ENCODE assay signal across 1 cellular context in the genomic region with DNA sequence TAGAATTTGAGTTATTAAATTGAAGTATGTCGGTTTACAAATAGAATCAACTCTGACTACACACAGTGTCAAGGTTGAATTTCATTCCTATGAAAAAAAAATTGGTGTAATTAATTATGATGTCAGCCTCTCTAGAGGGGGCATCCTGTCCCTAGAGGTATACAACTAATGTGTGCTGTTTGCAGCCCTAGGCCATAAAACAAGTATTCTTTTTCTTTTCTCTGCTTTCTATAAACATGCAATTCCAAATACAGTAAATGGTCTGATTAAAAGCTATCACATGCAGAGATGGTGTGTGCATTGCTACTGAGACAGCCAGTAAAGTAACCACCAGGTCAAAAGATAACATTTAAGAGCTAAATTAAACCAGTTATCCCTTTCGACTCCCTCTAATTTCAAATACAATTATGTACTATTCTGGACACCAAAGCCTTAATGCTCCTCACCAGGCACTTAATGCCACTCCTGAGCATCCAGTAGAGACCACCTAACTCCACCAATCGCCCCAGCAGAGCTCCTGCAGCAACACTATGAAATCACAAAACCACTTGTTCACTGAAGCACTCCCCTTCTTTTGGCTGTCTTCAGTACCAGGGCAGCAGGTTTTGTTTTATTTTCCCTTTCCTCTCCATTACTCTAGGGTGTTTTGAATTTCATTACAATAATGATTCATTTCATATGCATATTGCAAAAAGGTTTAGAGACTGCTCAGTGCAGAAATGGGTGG.
A peak's percentile ranks its signal among the peaks of the same experiment; 100 is the strongest.
TF ChIP-seq lines count a peak whose summit lies in the region.

No MANE protein-coding gene starts in this region.

TF ChIP-seq in HEK293, 187 proteins besides CTCF, POLR2A, EP300 and RAD21 (continued from another document and continues in another):
- TF ChIP-seq, protein P1, sequence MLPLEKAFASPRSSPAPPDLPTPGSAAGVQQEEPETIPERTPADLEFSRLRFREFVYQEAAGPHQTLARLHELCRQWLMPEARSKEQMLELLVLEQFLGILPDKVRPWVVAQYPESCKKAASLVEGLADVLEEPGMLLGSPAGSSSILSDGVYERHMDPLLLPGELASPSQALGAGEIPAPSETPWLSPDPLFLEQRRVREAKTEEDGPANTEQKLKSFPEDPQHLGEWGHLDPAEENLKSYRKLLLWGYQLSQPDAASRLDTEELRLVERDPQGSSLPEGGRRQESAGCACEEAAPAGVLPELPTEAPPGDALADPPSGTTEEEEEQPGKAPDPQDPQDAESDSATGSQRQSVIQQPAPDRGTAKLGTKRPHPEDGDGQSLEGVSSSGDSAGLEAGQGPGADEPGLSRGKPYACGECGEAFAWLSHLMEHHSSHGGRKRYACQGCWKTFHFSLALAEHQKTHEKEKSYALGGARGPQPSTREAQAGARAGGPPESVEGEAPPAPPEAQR (tag by site-specific recombination; IDR thresholded peaks at IDR 0.05): no peak
- TF ChIP-seq ZNF785 (tag by site-specific recombination; IDR thresholded peaks at IDR 0.05): no peak
- no peak for TF ChIP-seq ZNF621 (tag by site-specific recombination; IDR thresholded peaks at IDR 0.05)
- TF ChIP-seq PRDM4 (tag by site-specific recombination; IDR thresholded peaks at IDR 0.05): peak; percentile 47; the same call in 1 of the 2 replicates
- TF ChIP-seq GLIS1 (tag by site-specific recombination; IDR thresholded peaks at IDR 0.05): peak; percentile 87
- TF ChIP-seq, protein P2, sequence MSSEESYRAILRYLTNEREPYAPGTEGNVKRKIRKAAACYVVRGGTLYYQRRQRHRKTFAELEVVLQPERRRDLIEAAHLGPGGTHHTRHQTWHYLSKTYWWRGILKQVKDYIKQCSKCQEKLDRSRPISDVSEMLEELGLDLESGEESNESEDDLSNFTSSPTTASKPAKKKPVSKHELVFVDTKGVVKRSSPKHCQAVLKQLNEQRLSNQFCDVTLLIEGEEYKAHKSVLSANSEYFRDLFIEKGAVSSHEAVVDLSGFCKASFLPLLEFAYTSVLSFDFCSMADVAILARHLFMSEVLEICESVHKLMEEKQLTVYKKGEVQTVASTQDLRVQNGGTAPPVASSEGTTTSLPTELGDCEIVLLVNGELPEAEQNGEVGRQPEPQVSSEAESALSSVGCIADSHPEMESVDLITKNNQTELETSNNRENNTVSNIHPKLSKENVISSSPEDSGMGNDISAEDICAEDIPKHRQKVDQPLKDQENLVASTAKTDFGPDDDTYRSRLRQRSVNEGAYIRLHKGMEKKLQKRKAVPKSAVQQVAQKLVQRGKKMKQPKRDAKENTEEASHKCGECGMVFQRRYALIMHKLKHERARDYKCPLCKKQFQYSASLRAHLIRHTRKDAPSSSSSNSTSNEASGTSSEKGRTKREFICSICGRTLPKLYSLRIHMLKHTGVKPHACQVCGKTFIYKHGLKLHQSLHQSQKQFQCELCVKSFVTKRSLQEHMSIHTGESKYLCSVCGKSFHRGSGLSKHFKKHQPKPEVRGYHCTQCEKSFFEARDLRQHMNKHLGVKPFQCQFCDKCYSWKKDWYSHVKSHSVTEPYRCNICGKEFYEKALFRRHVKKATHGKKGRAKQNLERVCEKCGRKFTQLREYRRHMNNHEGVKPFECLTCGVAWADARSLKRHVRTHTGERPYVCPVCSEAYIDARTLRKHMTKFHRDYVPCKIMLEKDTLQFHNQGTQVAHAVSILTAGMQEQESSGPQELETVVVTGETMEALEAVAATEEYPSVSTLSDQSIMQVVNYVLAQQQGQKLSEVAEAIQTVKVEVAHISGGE (tag by site-specific recombination; conservative IDR thresholded peaks at IDR 0.05; ENCODE audit: low read depth): no peak
- no peak for TF ChIP-seq ZNF239 (tag by site-specific recombination; IDR thresholded peaks at IDR 0.05)
- no peak for TF ChIP-seq MEIS1 (CRISPR knock-in tag; IDR thresholded peaks at IDR 0.05; ENCODE audit: borderline replicate concordance)
- no peak for TF ChIP-seq ZNF830 (tag by site-specific recombination; IDR thresholded peaks at IDR 0.05; ENCODE audit: low read depth)
- peak; percentile 52 for TF ChIP-seq ZBTB17 (tag by site-specific recombination; IDR thresholded peaks at IDR 0.05)
- no peak for TF ChIP-seq ZNF518A (tag by site-specific recombination; conservative IDR thresholded peaks at IDR 0.05; ENCODE audit: low read depth)
- no peak for TF ChIP-seq ZBTB7A (tag by site-specific recombination; IDR thresholded peaks at IDR 0.05; ENCODE audit: low read depth)
- TF ChIP-seq ZNF155 (tag by site-specific recombination; IDR thresholded peaks at IDR 0.05): no peak
- peak; percentile 89 for TF ChIP-seq FEZF1 (tag by site-specific recombination; IDR thresholded peaks at IDR 0.05)
- no peak for TF ChIP-seq ZNF174 (tag by site-specific recombination; IDR thresholded peaks at IDR 0.05)
- TF ChIP-seq BCL6B (tag by site-specific recombination; IDR thresholded peaks at IDR 0.05): peak; percentile 90
- TF ChIP-seq, protein P3, sequence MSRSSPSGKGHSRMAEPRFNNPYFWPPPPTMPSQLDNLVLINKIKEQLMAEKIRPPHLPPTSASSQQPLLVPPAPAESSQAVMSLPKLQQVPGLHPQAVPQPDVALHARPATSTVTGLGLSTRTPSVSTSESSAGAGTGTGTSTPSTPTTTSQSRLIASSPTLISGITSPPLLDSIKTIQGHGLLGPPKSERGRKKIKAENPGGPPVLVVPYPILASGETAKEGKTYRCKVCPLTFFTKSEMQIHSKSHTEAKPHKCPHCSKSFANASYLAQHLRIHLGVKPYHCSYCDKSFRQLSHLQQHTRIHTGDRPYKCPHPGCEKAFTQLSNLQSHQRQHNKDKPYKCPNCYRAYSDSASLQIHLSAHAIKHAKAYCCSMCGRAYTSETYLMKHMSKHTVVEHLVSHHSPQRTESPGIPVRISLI (tag by site-specific recombination; IDR thresholded peaks at IDR 0.05): 0 out of 2 replicates have a peak, but pooled peaks have one; percentile 18
- TF ChIP-seq ZEB2 (tag by site-specific recombination; IDR thresholded peaks at IDR 0.05): no peak
- no peak for TF ChIP-seq ZNF169 (tag by site-specific recombination; IDR thresholded peaks at IDR 0.05)
- TF ChIP-seq, protein P4, sequence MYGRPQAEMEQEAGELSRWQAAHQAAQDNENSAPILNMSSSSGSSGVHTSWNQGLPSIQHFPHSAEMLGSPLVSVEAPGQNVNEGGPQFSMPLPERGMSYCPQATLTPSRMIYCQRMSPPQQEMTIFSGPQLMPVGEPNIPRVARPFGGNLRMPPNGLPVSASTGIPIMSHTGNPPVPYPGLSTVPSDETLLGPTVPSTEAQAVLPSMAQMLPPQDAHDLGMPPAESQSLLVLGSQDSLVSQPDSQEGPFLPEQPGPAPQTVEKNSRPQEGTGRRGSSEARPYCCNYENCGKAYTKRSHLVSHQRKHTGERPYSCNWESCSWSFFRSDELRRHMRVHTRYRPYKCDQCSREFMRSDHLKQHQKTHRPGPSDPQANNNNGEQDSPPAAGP (tag by site-specific recombination; IDR thresholded peaks at IDR 0.05): no peak
- TF ChIP-seq ZNF302 (tag by site-specific recombination; IDR thresholded peaks at IDR 0.05; ENCODE audit: low read depth): no peak
- TF ChIP-seq, protein P5, sequence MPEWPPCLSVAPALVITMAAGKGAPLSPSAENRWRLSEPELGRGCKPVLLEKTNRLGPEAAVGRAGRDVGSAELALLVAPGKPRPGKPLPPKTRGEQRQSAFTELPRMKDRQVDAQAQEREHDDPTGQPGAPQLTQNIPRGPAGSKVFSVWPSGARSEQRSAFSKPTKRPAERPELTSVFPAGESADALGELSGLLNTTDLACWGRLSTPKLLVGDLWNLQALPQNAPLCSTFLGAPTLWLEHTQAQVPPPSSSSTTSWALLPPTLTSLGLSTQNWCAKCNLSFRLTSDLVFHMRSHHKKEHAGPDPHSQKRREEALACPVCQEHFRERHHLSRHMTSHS (tag by site-specific recombination; IDR thresholded peaks at IDR 0.05): no peak
- no peak for TF ChIP-seq ZNF292 (tag by site-specific recombination; IDR thresholded peaks at IDR 0.05; ENCODE audit: borderline replicate concordance, low read depth)
- peak; percentile 61 for TF ChIP-seq TRIM28 (IDR thresholded peaks at IDR 0.05; ENCODE audit: borderline replicate concordance, low read length)
- no peak for TF ChIP-seq SP2 (tag by site-specific recombination; IDR thresholded peaks at IDR 0.05)
- no peak for TF ChIP-seq ZBTB21 (tag by site-specific recombination; IDR thresholded peaks at IDR 0.05)
- no peak for TF ChIP-seq HOXA7 (CRISPR knock-in tag; IDR thresholded peaks at IDR 0.05; ENCODE audit: borderline replicate concordance)
- no peak for TF ChIP-seq ZNF544 (tag by site-specific recombination; IDR thresholded peaks at IDR 0.05)
- no peak for TF ChIP-seq ZNF660 (tag by site-specific recombination; IDR thresholded peaks at IDR 0.05)
- no peak for TF ChIP-seq ZNF514 (tag by site-specific recombination; IDR thresholded peaks at IDR 0.05)
- no peak for TF ChIP-seq ZNF558 (tag by site-specific recombination; IDR thresholded peaks at IDR 0.05)
- no peak for TF ChIP-seq ZNF521 (tag by site-specific recombination; IDR thresholded peaks at IDR 0.05)
- TF ChIP-seq, protein P6, sequence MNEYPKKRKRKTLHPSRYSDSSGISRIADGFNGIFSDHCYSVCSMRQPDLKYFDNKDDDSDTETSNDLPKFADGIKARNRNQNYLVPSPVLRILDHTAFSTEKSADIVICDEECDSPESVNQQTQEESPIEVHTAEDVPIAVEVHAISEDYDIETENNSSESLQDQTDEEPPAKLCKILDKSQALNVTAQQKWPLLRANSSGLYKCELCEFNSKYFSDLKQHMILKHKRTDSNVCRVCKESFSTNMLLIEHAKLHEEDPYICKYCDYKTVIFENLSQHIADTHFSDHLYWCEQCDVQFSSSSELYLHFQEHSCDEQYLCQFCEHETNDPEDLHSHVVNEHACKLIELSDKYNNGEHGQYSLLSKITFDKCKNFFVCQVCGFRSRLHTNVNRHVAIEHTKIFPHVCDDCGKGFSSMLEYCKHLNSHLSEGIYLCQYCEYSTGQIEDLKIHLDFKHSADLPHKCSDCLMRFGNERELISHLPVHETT (tag by site-specific recombination; IDR thresholded peaks at IDR 0.05): no peak
- peak; percentile 85 for TF ChIP-seq SCRT2 (tag by site-specific recombination; IDR thresholded peaks at IDR 0.05)
- TF ChIP-seq KLF16 (tag by site-specific recombination; IDR thresholded peaks at IDR 0.05): no peak
- TF ChIP-seq ZFP37 (tag by site-specific recombination; IDR thresholded peaks at IDR 0.05): no peak
- TF ChIP-seq ZNF223 (tag by site-specific recombination; IDR thresholded peaks at IDR 0.05): no peak
- TF ChIP-seq GFI1B (tag by site-specific recombination; IDR thresholded peaks at IDR 0.05): no peak
